In genomic region chr20:37333848-37334318, GRCh38 we compare ENCODE assay signal across 31 cellular contexts. TPM values are rescaled to one million over a fixed set of nuclear protein-coding genes. Genes with fewer than 3 reads are reported as not detected.
DNase-seq lines count a peak whose midpoint lies in the region; ATAC-seq, FAIRE-seq and TF ChIP-seq lines count a peak whose summit lies in the region.
"Had no signal": no experiment of that assay in that cellular context is flagged by ENCODE, and none has a peak within 500 bp of the region (broad histone marks: within the 10 kb centered on the region; RNA-seq: fewer than 3 reads in every experiment).

No MANE protein-coding gene starts in this region.

- intact Hi-C loops in OCI-LY7 (cut with micrococcal nuclease; ENCODE audit: unreplicated experiment): no loop called here
- intact Hi-C loops in spleen (cut with DNase I; ENCODE audit: low total_unique reads): no loop called here
- intact Hi-C loops in MCF 10A (cut with micrococcal nuclease): no loop called here

- H3K36me3 ChIP-seq in GM06990 (ENCODE audit: control insufficient read depth, insufficient read depth, low read length): no peaks in the 10 kb centered on the region
- H3K36me3 ChIP-seq in OCI-LY7 (ENCODE audit: insufficient read depth, low read length): no peaks in the 10 kb centered on the region
- no peaks in the 10 kb centered on the region for H3K36me3 ChIP-seq in H1 (ENCODE audit: control insufficient read depth in 2 of 4, insufficient read depth in 4 of 4, low read length in 3 of 4)
- H3K36me3 ChIP-seq in spleen: no peaks in the 10 kb centered on the region
- H3K36me3 ChIP-seq: BLaER1 treated with 17β-estradiol and CSF1 and Interleukin-3, amounts not matched to agents 10 nM and 100 nM; esophagus squamous epithelium; transverse colon had no signal

- BruUV-seq in OCI-LY7 (replicated peaks; lab: Mats Ljungman, UMichigan) (no TSS peak), MCF 10A (replicated peaks; lab: Mats Ljungman, UMichigan) (no TSS peak)

- no peak overlapping the region for H3K9ac ChIP-seq in H1 (replicated peaks in 1 of 4; ENCODE audit: extremely low read depth in 1 of 4, low read depth in 3 of 4, low read length in 3 of 4)

- no peak overlapping the region for H2AFZ ChIP-seq in OCI-LY7 (ENCODE audit: low read length)
- H2AFZ ChIP-seq in H1 (ENCODE audit: low read length): no peak overlapping the region
- H2AFZ ChIP-seq: hepatocyte had no signal

- no peaks in the 10 kb centered on the region for H3K36me3 Mint-ChIP-seq in MCF 10A (ENCODE audit: insufficient read depth, unreplicated experiment)
- H3K36me3 Mint-ChIP-seq: activated naive CD8-positive, alpha-beta T cell; mesothelial cell of epicardium; natural killer cell had no signal

- CTCF ChIA-PET in OCI-LY7 (lab: Charles Lee; ENCODE audit: unreplicated experiment): no interaction called here
- CTCF ChIA-PET in H1 (lab: Charles Lee; ENCODE audit: partially characterized antibody): no interaction called here
- CTCF ChIA-PET in MCF 10A (lab: Yijun Ruan, JAX): no interaction called here

- DNase-seq in GM06990 (ENCODE audit: extremely low read depth, insufficient read length) (peak; percentile 62), OCI-LY7 (ENCODE audit: low spot score) (peak; percentile 23), H1 (ENCODE audit: low read depth in 1 of 2, low spot score in 2 of 2) (no peak), spleen (peak; percentile 79), MCF 10A (ENCODE audit: unreplicated experiment) (no peak), LoVo (ENCODE audit: low spot score) (no peak)
- DNase-seq: ACHN; activated CD4-positive, alpha-beta T cell treated with anti-CD3 and anti-CD28 coated beads for 1 hour; activated CD8-positive, alpha-beta T cell treated with anti-CD3 and anti-CD28 coated beads for 36 hours; anterior cingulate cortex; dermis blood vessel endothelial cell; esophagus squamous epithelium; foreskin melanocyte; GOT3; natural killer cell; NCI-H1105; NCI-H2029; NCI-H526 treated with DMSO at 0.1 percent for 48 hours; RPMI8226; T-helper 1 cell; transverse colon had no signal

- no peaks in the 10 kb centered on the region for H3K9me2 ChIP-seq in OCI-LY7 (ENCODE audit: insufficient read depth, low read length)

- no peaks in the 10 kb centered on the region for H3K79me2 ChIP-seq in OCI-LY7 (ENCODE audit: insufficient read depth, low read depth, low read length)
- no peaks in the 10 kb centered on the region for H3K79me2 ChIP-seq in H1 (ENCODE audit: control insufficient read depth in 1 of 2, insufficient read depth in 2 of 2, low read length in 2 of 2)
- H3K79me2 ChIP-seq: hepatocyte had no signal

- H3K4me1 Mint-ChIP-seq in MCF 10A (ENCODE audit: insufficient read depth, unreplicated experiment): peaks cover 17% of the 10 kb centered on the region

- no peak overlapping the region for H3K27ac ChIP-seq in OCI-LY7 (ENCODE audit: low read depth, low read length, poor library complexity, severe bottlenecking)
- no peak overlapping the region for H3K27ac ChIP-seq in H1 (ENCODE audit: low read depth, low read length)
- peak overlapping the region in 3 of 8 donors; percentile 57 to 83 (median 78) for H3K27ac ChIP-seq in spleen
- H3K27ac ChIP-seq: esophagus squamous epithelium, hepatocyte, transverse colon had no signal

- H3K23me2 ChIP-seq in H1 (ENCODE audit: low read depth, low read length): no peaks in the 10 kb centered on the region

- H2BK15ac ChIP-seq in H1 (ENCODE audit: low read length): peak overlapping the region; percentile 81; the same call in 1 of the 2 replicates

- no peak overlapping the region for H2BK20ac ChIP-seq in H1 (ENCODE audit: low read length)

- no peak for TF ChIP-seq EP300 in H1 (IDR thresholded peaks at IDR 0.05; ENCODE audit: borderline replicate concordance in 1 of 2, low read depth in 2 of 2, low read length in 2 of 2)

- H3K9me3 Mint-ChIP-seq in MCF 10A (ENCODE audit: unreplicated experiment): no peaks in the 10 kb centered on the region
- H3K9me3 Mint-ChIP-seq: activated CD8-positive, alpha-beta T cell treated with anti-CD3 and anti-CD28 coated beads for 36 hours; activated T-helper 17 cell treated with anti-CD3 and anti-CD28 coated beads, Interleukin-2, amount 50 U/mL, for 72 hours; mesothelial cell of epicardium; natural killer cell had no signal

- H3K27me3 Mint-ChIP-seq in MCF 10A (ENCODE audit: insufficient read depth, unreplicated experiment): no peaks in the 10 kb centered on the region
- H3K27me3 Mint-ChIP-seq: activated CD8-positive, alpha-beta T cell treated with anti-CD3 and anti-CD28 coated beads for 36 hours; activated naive CD8-positive, alpha-beta T cell; activated T-helper 17 cell treated with anti-CD3 and anti-CD28 coated beads, Interleukin-2, amount 50 U/mL, for 72 hours had no signal

- WGBS in H1 (ENCODE audit: extremely low coverage in 1 of 2, insufficient coverage in 1 of 2, insufficient read length in 1 of 2, insufficient replicate concordance in 2 of 2, low coverage in 1 of 2, low lambda C conversion rate in 2 of 2, missing lambda C conversion rate in 1 of 2), 2 experiments: 89% methylated on average over 16 of the region's 16 CpGs; no CpG with 5 or more reads in 1 of the 2 experiments
- 58 to 66% (median 61%) methylated on average over 16 of the region's 16 CpGs for WGBS in spleen, 5 donors

- H3K18ac ChIP-seq in H1 (ENCODE audit: extremely low read depth, low read length): no peak overlapping the region

- H4K20me1 ChIP-seq in OCI-LY7 (ENCODE audit: insufficient read depth, low read length) (no peaks in the 10 kb centered on the region), H1 (replicated peaks in 1 of 2; ENCODE audit: control insufficient read depth in 1 of 2, insufficient read depth in 2 of 2, low read length in 2 of 2) (no peaks in the 10 kb centered on the region)

- no peak overlapping the region for H3K14ac ChIP-seq in H1 (ENCODE audit: insufficient read length)

- H3K56ac ChIP-seq in H1 (replicated peaks; ENCODE audit: insufficient read length, low read depth, low read length): no peak overlapping the region

- no peaks in the 10 kb centered on the region for H3K9me3 ChIP-seq in OCI-LY7 (ENCODE audit: low read length)
- H3K9me3 ChIP-seq in H1 (ENCODE audit: insufficient read depth in 2 of 2, low read depth in 1 of 2, low read length in 1 of 2): no peaks in the 10 kb centered on the region
- H3K9me3 ChIP-seq in spleen: no peaks in the 10 kb centered on the region
- H3K9me3 ChIP-seq: BLaER1 treated with 17β-estradiol and CSF1 and Interleukin-3, amounts not matched to agents 10 nM and 100 nM; esophagus squamous epithelium; transverse colon had no signal

- ATAC-seq in GM18502 (IDR thresholded peaks at IDR 0.05; ENCODE audit: poor library complexity, unreplicated experiment) (no peak), GM21619 (IDR thresholded peaks at IDR 0.05; ENCODE audit: unreplicated experiment) (no peak)
- ATAC-seq: activated CD8-positive, alpha-beta T cell treated with anti-CD3 and anti-CD28 coated beads for 36 hours; activated T-helper 17 cell treated with anti-CD3 and anti-CD28 coated beads, Interleukin-2, amount 50 U/mL, for 72 hours; natural killer cell had no signal

- H2BK12ac ChIP-seq in H1 (ENCODE audit: low read depth, low read length): no peak overlapping the region

- no peak for FAIRE-seq in H1 (lab: Jason Lieb, UNC)
- FAIRE-seq: D721Med, endometrium had no signal

- H3K4me3 Mint-ChIP-seq in MCF 10A (ENCODE audit: unreplicated experiment): no peak overlapping the region
- H3K4me3 Mint-ChIP-seq: activated CD8-positive, alpha-beta T cell treated with anti-CD3 and anti-CD28 coated beads for 36 hours; activated naive CD8-positive, alpha-beta T cell; activated T-helper 17 cell treated with anti-CD3 and anti-CD28 coated beads, Interleukin-2, amount 50 U/mL, for 72 hours; mesothelial cell of epicardium; natural killer cell had no signal

- H2AK5ac ChIP-seq in H1 (ENCODE audit: low read depth, low read length): no peak overlapping the region

- TF ChIP-seq RAD21 in H1 (IDR thresholded peaks at IDR 0.05 in 1 of 2, conservative IDR thresholded peaks at IDR 0.05 in 1 of 2; ENCODE audit: low read depth in 2 of 2, low read length in 2 of 2): no peak

- no peak overlapping the region for H2BK120ac ChIP-seq in H1 (replicated peaks; ENCODE audit: low read depth, low read length)

- TF ChIP-seq POLR2A in H1 (IDR thresholded peaks at IDR 0.05; ENCODE audit: control extremely low read depth in 1 of 2, low read depth in 2 of 2, low read length in 2 of 2) (no peak), spleen (IDR thresholded peaks at IDR 0.05) (no peak)

- no peaks in the 10 kb centered on the region for H3K79me1 ChIP-seq in H1 (ENCODE audit: low read depth, low read length)

- no peak overlapping the region for H3K23ac ChIP-seq in H1 (ENCODE audit: insufficient read length)

- no peak overlapping the region for H3K4me2 ChIP-seq in OCI-LY7 (ENCODE audit: low read length)
- no peak overlapping the region for H3K4me2 ChIP-seq in H1 (ENCODE audit: insufficient read depth in 1 of 2, low read depth in 2 of 2, low read length in 2 of 2)
- H3K4me2 ChIP-seq: hepatocyte, smooth muscle cell had no signal

- H3K27ac Mint-ChIP-seq in MCF 10A (ENCODE audit: low read depth, unreplicated experiment): no peak overlapping the region
- H3K27ac Mint-ChIP-seq: activated CD8-positive, alpha-beta T cell treated with anti-CD3 and anti-CD28 coated beads for 36 hours; activated naive CD8-positive, alpha-beta T cell; natural killer cell had no signal

- H3K4me1 ChIP-seq in OCI-LY7 (ENCODE audit: insufficient read depth, low read length, poor library complexity, severe bottlenecking): peaks cover 17% of the 10 kb centered on the region
- peaks cover 0 to 8% (median 2%) of the 10 kb centered on the region in 4 experiments; a peak in 3 of 7 replicates for H3K4me1 ChIP-seq in H1 (replicated peaks in 1 of 4; ENCODE audit: control insufficient read depth in 3 of 4, insufficient read depth in 4 of 4, low read length in 3 of 4)
- H3K4me1 ChIP-seq in spleen: peaks cover 15 to 45% (median 31%) of the 10 kb centered on the region in 6 donors

- H4K91ac ChIP-seq in H1 (replicated peaks; ENCODE audit: insufficient read length, low read length): no peak overlapping the region

- H4K5ac ChIP-seq in H1 (ENCODE audit: insufficient read length, low read depth, low read length): no peak overlapping the region

- no peak overlapping the region for H3K4me3 ChIP-seq in GM06990 (replicated peaks; ENCODE audit: low read depth, low read length)
- no peak overlapping the region for H3K4me3 ChIP-seq in OCI-LY7 (ENCODE audit: low read depth, low read length, poor library complexity, severe bottlenecking)
- H3K4me3 ChIP-seq in H1 (ENCODE audit: extremely low read depth in 1 of 4, insufficient read depth in 2 of 4, low read depth in 3 of 4, low read length in 4 of 4): no peak overlapping the region
- no peak overlapping the region for H3K4me3 ChIP-seq in spleen
- H3K4me3 ChIP-seq: BLaER1 treated with 17β-estradiol and CSF1 and Interleukin-3, amounts not matched to agents 10 nM and 100 nM; esophagus squamous epithelium; hepatocyte; smooth muscle cell; transverse colon had no signal

- peak; percentile 10 for TF ChIP-seq CTCF in GM06990 (IDR thresholded peaks at IDR 0.05; ENCODE audit: insufficient read depth, low read length, poor library complexity, severe bottlenecking)
- 0 out of 2 replicates have a peak, but pooled peaks have one; percentile 19 for TF ChIP-seq CTCF in OCI-LY7 (conservative IDR thresholded peaks at IDR 0.05; ENCODE audit: low read length)
- TF ChIP-seq CTCF in H1 (IDR thresholded peaks at IDR 0.05; ENCODE audit: control extremely low read depth in 1 of 3, insufficient read depth in 1 of 3, low read depth in 1 of 3, low read length in 3 of 3): no peak
- no peak for TF ChIP-seq CTCF in spleen (IDR thresholded peaks at IDR 0.05 in 8 of 11, conservative IDR thresholded peaks at IDR 0.05 in 3 of 11)
- no peak for TF ChIP-seq CTCF in MCF 10A (IDR thresholded peaks at IDR 0.05; ENCODE audit: unreplicated experiment)

- POLR2A ChIA-PET in OCI-LY7 (lab: Charles Lee): no interaction called here
- POLR2A ChIA-PET in H1 (lab: Charles Lee; ENCODE audit: partially characterized antibody): interaction anchor here (7.7 kb wide), 1 partner anchor 13 kb away, joined by 50 read pairs; the partner anchor contains the start of gene SRC
- POLR2A ChIA-PET in MCF 10A (lab: Yijun Ruan, JAX): interaction anchor here (3.6 kb wide), 1 partner anchor 12 kb away, joined by 30 read pairs; the partner anchor contains the start of gene SRC

- H3K4ac ChIP-seq in H1 (replicated peaks; ENCODE audit: insufficient read length, low read depth, low read length): no peak overlapping the region

- H3K27me3 ChIP-seq in GM06990 (replicated peaks; ENCODE audit: control insufficient read depth, insufficient read depth, low read length) (no peaks in the 10 kb centered on the region), H1 (replicated peaks in 1 of 4; ENCODE audit: control insufficient read depth in 3 of 4, extremely low read depth in 1 of 4, insufficient read depth in 3 of 4, low read length in 3 of 4) (no peaks in the 10 kb centered on the region), spleen (replicated peaks in 1 of 7) (no peaks in the 10 kb centered on the region)
- H3K27me3 ChIP-seq: BLaER1 treated with 17β-estradiol and CSF1 and Interleukin-3, amounts not matched to agents 10 nM and 100 nM; esophagus squamous epithelium; hepatocyte; transverse colon had no signal

- 0 out of 2 replicates have a peak overlapping the region, but pooled peaks have one; percentile 8 for H2BK5ac ChIP-seq in H1 (ENCODE audit: low read depth, low read length)

- H4K8ac ChIP-seq in H1 (ENCODE audit: extremely low read depth, insufficient read depth, low read length): no peak overlapping the region

RNA-seq across cellular contexts. Expression of gene SRC, which starts 12.1 kb away (rescaled TPM):
- 0.18 and 3.7 TPM in 2 replicates for total RNA-seq in OCI-LY7 (2014; rRNA removed; shearing (Covaris generic))
- total RNA-seq in OCI-LY7 (2022) (0.72 and 0.89 TPM in 2 replicates), spleen (10 to 100 TPM; 27.3 to 68.0 (median 36.1) TPM), MCF 10A (2022) (28.1 and 29.5 TPM in 2 replicates)
- 28.8 and 29.8 TPM in 2 replicates for total RNA-seq in H1 (2021; fragmentation: NEBNext Ultra II Directional; extraction: Animal tissue kit (Norgen Biotek cat#: 25700))
- polyA plus RNA-seq in H1 (2011; rRNA removed) (27.6 and 35.4 TPM in 2 replicates), spleen (10 to 100 TPM in 2 of 3 donors, 1 to 10 TPM in 1; 7.0 to 28.7 (median 10.1) TPM)
- polyA plus RNA-seq in H1 (2011; cell fraction: cytosol; rRNA removed): 25.1 TPM
- polyA plus RNA-seq in H1 (2011; cell fraction: nucleus; rRNA removed): 100 TPM
- polyA plus RNA-seq in H1 (2012, experiment 1 of 2): 19.4 to 31.2 TPM (median 26.5 TPM) in 4 replicates
- 20.4 TPM for polyA plus RNA-seq in H1 (2012, experiment 2 of 2)
- polyA plus RNA-seq in H1 (2013, experiment 1 of 2): 17.9 TPM
- 15.1 TPM for polyA plus RNA-seq in H1 (2013, experiment 2 of 2)
- polyA minus RNA-seq in H1 (2011; rRNA and poly(A)+ RNA removed): 28.2 and 38.4 TPM in 2 replicates
- 28.6 TPM for polyA minus RNA-seq in H1 (2011; cell fraction: cytosol; rRNA and poly(A)+ RNA removed)
- 41.9 TPM for polyA minus RNA-seq in H1 (2011; cell fraction: nucleus; rRNA and poly(A)+ RNA removed)

RNA-seq across cellular contexts. Expression of gene MANBAL, which starts 44.4 kb away (rescaled TPM):
- total RNA-seq in OCI-LY7 (2014; rRNA removed; shearing (Covaris generic)): 2.7 and 5.7 TPM in 2 replicates
- 12.7 and 13.0 TPM in 2 replicates for total RNA-seq in OCI-LY7 (2022)
- 42.8 and 44.4 TPM in 2 replicates for total RNA-seq in H1 (2021; fragmentation: NEBNext Ultra II Directional; extraction: Animal tissue kit (Norgen Biotek cat#: 25700))
- 120 and 140 TPM in 2 replicates for polyA plus RNA-seq in H1 (2011; rRNA removed)
- polyA plus RNA-seq in H1 (2011; cell fraction: cytosol; rRNA removed): 98.6 TPM
- 64.4 TPM for polyA plus RNA-seq in H1 (2011; cell fraction: nucleus; rRNA removed)
- 60.6 to 68.4 TPM (median 64.0 TPM) in 4 replicates for polyA plus RNA-seq in H1 (2012, experiment 1 of 2)
- polyA plus RNA-seq in H1 (2012, experiment 2 of 2): 70.1 TPM
- 48.6 TPM for polyA plus RNA-seq in H1 (2013, experiment 1 of 2)
- 56.1 TPM for polyA plus RNA-seq in H1 (2013, experiment 2 of 2)
- polyA minus RNA-seq in H1 (2011; rRNA and poly(A)+ RNA removed): 46.6 and 52.2 TPM in 2 replicates
- polyA minus RNA-seq in H1 (2011; cell fraction: cytosol; rRNA and poly(A)+ RNA removed): 22.8 TPM
- 16.5 TPM for polyA minus RNA-seq in H1 (2011; cell fraction: nucleus; rRNA and poly(A)+ RNA removed)
- total RNA-seq in spleen: 10 to 100 TPM; 10.7 to 24.7 (median 18.1) TPM
- polyA plus RNA-seq in spleen: 10 to 100 TPM; 30.2 to 33.0 (median 32.3) TPM
- 46.0 and 56.5 TPM in 2 replicates for total RNA-seq in MCF 10A (2022)

Comparison
In these comparisons a context has a peak if more than half of its experiments do, and no peak if none do; other contexts are left out.
1. DNase-seq: peak in GM06990 (single experiment), OCI-LY7 (single experiment) and spleen (single experiment); none in H1 (0 of 2), MCF 10A (single experiment) and LoVo (single experiment).
2. CTCF ChIP-seq: peak in GM06990 (single experiment) and OCI-LY7 (single experiment); none in H1 (0 of 3), spleen (0 of 11) and MCF 10A (single experiment).